ENCODE assay signal across 17 cellular contexts in the genomic region with DNA sequence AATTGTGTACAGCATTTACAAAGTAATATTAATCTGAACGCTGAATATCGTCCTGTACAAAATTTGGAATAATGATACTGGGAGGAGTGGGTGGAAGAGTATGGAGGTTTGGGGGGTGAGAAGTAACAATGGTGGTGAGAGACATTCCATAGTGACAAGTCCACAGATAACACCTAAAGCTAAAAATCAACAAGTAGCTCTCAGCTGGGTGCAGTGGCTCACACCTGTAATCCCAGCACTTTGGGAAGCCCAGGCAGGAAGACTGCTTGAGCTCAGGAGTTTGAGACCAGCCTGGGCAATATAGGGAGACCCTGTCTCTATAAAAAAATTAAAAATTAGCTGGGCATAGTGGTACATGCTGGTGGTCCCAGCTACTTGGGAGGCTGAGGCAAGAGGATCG.
"Had no signal": no experiment of that assay in that cellular context is flagged by ENCODE, and none has a peak within 500 bp of the region (broad histone marks: within the 10 kb centered on the region; RNA-seq: fewer than 3 reads in every experiment).

No MANE protein-coding gene starts in this region.

- ATAC-seq: activated naive CD4-positive, alpha-beta T cell treated with anti-CD3 and anti-CD28 coated beads, Interleukin-2, amount 50 U/mL, for 72 hours; left lung; natural killer cell; SK-N-SH treated with all-trans-retinoic acid at 6 μM for 48 hours had no signal

- H3K36me3 Mint-ChIP-seq: natural killer cell had no signal

- DNase-seq: activated CD4-positive, CD25-positive, alpha-beta regulatory T cell treated with anti-CD3 and anti-CD28 coated beads, Interleukin-2, amount 50 U/mL, for 72 hours; activated CD8-positive, alpha-beta memory T cell treated with anti-CD3 and anti-CD28 coated beads, Interleukin-2, amount 50 U/mL, for 48 hours; effector memory CD4-positive, alpha-beta T cell; hippocampal formation; kidney glomerular epithelial cell; left lung; midbrain; natural killer cell; stimulated activated CD4-positive, alpha-beta T cell treated with anti-CD3 and anti-CD28 coated beads, Interleukin-4, amount 100 ng/mL, for 24 hours; stimulated activated naive CD4-positive, alpha-beta T cell treated with Interleukin-2 at 50 U/mL for 16 hours; upper lobe of left lung; WERI-Rb-1 had no signal

- H3K9me3 Mint-ChIP-seq: central memory CD8-positive, alpha-beta T cell had no signal

- H3K27me3 ChIP-seq: esophagus muscularis mucosa, left lung, upper lobe of left lung had no signal

- H3K27me3 Mint-ChIP-seq: central memory CD8-positive, alpha-beta T cell had no signal

- H3K27ac Mint-ChIP-seq: activated naive CD4-positive, alpha-beta T cell treated with anti-CD3 and anti-CD28 coated beads, Interleukin-2, amount 50 U/mL, for 72 hours; natural killer cell had no signal

- H3K4me3 Mint-ChIP-seq: central memory CD8-positive, alpha-beta T cell; natural killer cell had no signal

- H3K27ac ChIP-seq: esophagus muscularis mucosa, left lung, thoracic aorta, upper lobe of left lung, WERI-Rb-1 had no signal

- H3K4me3 ChIP-seq: esophagus muscularis mucosa, left lung, thoracic aorta, upper lobe of left lung had no signal

- H3K9me3 ChIP-seq: esophagus muscularis mucosa, left lung, thoracic aorta, upper lobe of left lung had no signal
